Comparison of ENCODE assay signal across 8 cellular contexts in genomic region chr3:122382888-122383666, GRCh38. TPM values are rescaled to one million over a fixed set of nuclear protein-coding genes. Genes with fewer than 3 reads are reported as not detected.
DNase-seq lines count a peak whose midpoint lies in the region; ATAC-seq and TF ChIP-seq lines count a peak whose summit lies in the region.

MIX23 (minus strand) TSS chr3:122383231; CDS start chr3:122383224, 7 bp downstream.

- peak; percentile 87 for DNase-seq in GM10266 (ENCODE audit: extremely low spot score)
- peak; percentile 78 for DNase-seq in NCI-H2029 treated with DMSO at 0.1 percent for 48 hours (lab: John Stamatoyannopoulos, UW)
- DNase-seq in T-helper 22 cell (ENCODE audit: low read depth) = peak; percentile 70
- DNase-seq in ascending aorta (ENCODE audit: low spot score in 2 of 2) = peak; percentile 49 to 90
- peak; percentile 89 to 95 (median 92) for DNase-seq in right cardiac atrium
- peak; percentile 89 for DNase-seq in putamen (ENCODE audit: low spot score)
- peak; percentile 81 to 85 for DNase-seq in uterus

- H3K27me3 ChIP-seq in ascending aorta (no peaks in the 10 kb centered on the region), right cardiac atrium (ENCODE audit: control insufficient read depth, insufficient read depth) (no peaks in the 10 kb centered on the region), uterus (no peaks in the 10 kb centered on the region)

- peak within 1 kb of the TSS; percentile 82 to 90 for H3K27ac ChIP-seq in ascending aorta
- H3K27ac ChIP-seq in right cardiac atrium (ENCODE audit: low read length) = peak within 1 kb of the TSS; percentile 89
- H3K27ac ChIP-seq in uterus = peak within 1 kb of the TSS; percentile 77 to 93

- intact Hi-C loops in ascending aorta (cut with DNase I) = loop anchor here (10.0 kb wide), 3 partner anchors 132 to 838 kb away; partner anchors contain the start of genes KPNA1 and POLQ
- intact Hi-C loops in right cardiac atrium (cut with DNase I) = no loop called here
- intact Hi-C loops in uterus (cut with DNase I; ENCODE audit: low total_unique reads) = no loop called here

- H3K4me1 ChIP-seq in ascending aorta (peaks cover 0 to 6% of the 10 kb centered on the region in 2 donors), right cardiac atrium (ENCODE audit: control insufficient read depth, insufficient read depth, low read length) (no peaks in the 10 kb centered on the region), uterus (peaks cover 0 to 7% of the 10 kb centered on the region in 2 donors)

- H3K9me3 ChIP-seq in ascending aorta (no peaks in the 10 kb centered on the region), right cardiac atrium (ENCODE audit: control insufficient read depth, low read length) (no peaks in the 10 kb centered on the region), uterus (no peaks in the 10 kb centered on the region)

- ATAC-seq in HG02870 (IDR thresholded peaks at IDR 0.05; ENCODE audit: unreplicated experiment) (peak; percentile 37), right cardiac atrium (peak; percentile 86 to 90)

- no peak for TF ChIP-seq CTCF in GM10266 (IDR thresholded peaks at IDR 0.05; ENCODE audit: control insufficient read depth, insufficient read depth, low read depth, missing control alignments)
- TF ChIP-seq CTCF in ascending aorta (IDR thresholded peaks at IDR 0.05) = no peak
- TF ChIP-seq CTCF in uterus (IDR thresholded peaks at IDR 0.05) = no peak

- TF ChIP-seq POLR2A in uterus (IDR thresholded peaks at IDR 0.05) = peak in 1 of 2 donors; percentile 15

- under 1% methylated on average over 31 of the region's 31 CpGs for WGBS in right cardiac atrium

- H3K36me3 ChIP-seq in ascending aorta (no peaks in the 10 kb centered on the region), uterus (no peaks in the 10 kb centered on the region)

- H3K4me3 ChIP-seq in ascending aorta (peak within 1 kb of the TSS; percentile 73 to 76), right cardiac atrium (ENCODE audit: low read length) (peak within 1 kb of the TSS; percentile 98), uterus (peak within 1 kb of the TSS; percentile 70 to 71)

RNA-seq across cellular contexts. Expression of gene MIX23, which starts in this region (rescaled TPM):
- total RNA-seq in ascending aorta (not detected), right cardiac atrium (10 to 100 TPM; 16.7 to 35.3 (median 22.8) TPM), uterus (10 to 100 TPM in 3 of 4 donors, not detected in 1; 14.1 to 20.1 (median 18.9) TPM)
- 44.7 TPM for polyA plus RNA-seq in right cardiac atrium

Comparison
In these comparisons a context has a peak if more than half of its experiments do, and no peak if none do; other contexts are left out.
1. Peak in every context shown above with its lines: DNase-seq, ATAC-seq, H3K4me3 ChIP-seq and H3K27ac ChIP-seq.
2. Peak in DNase-seq, H3K4me3 ChIP-seq and H3K27ac ChIP-seq in ascending aorta; RNA of the gene not detected or under 1 TPM.